In genomic region chrX:47936940-47937317, GRCh38 we compare ENCODE assay signal across 15 cellular contexts.
A peak's percentile ranks its signal among the peaks of the same experiment; 100 is the strongest.
DNase-seq lines count a peak whose midpoint lies in the region; ATAC-seq and TF ChIP-seq lines count a peak whose summit lies in the region.
"Had no signal": no experiment of that assay in that cellular context is flagged by ENCODE, and none has a peak within 500 bp of the region (broad histone marks: within the 10 kb centered on the region; RNA-seq: fewer than 3 reads in every experiment).

No MANE protein-coding gene starts in this region.

- no peaks in the 10 kb centered on the region for H3K9me3 Mint-ChIP-seq in CD8-positive, alpha-beta T cell
- peaks cover 44% of the 10 kb centered on the region for H3K9me3 Mint-ChIP-seq in chondrocyte (ENCODE audit: low read depth)

- peaks cover 9 to 48% (median 18%) of the 10 kb centered on the region in 11 experiments; a peak in 18 of 22 replicates for H3K9me3 ChIP-seq in BLaER1 treated with 17β-estradiol and CSF1 and Interleukin-3, amounts not matched to agents 10 nM and 100 nM (replicated peaks in 1 of 11)
- H3K9me3 ChIP-seq in CD8-positive, alpha-beta T cell (ENCODE audit: low read length), result no peaks in the 10 kb centered on the region
- H3K9me3 ChIP-seq in OCI-LY7 (ENCODE audit: low read length) (peaks cover 11% of the 10 kb centered on the region; the same call in 1 of the 2 replicates), mucosa of descending colon (no peaks in the 10 kb centered on the region)
- H3K9me3 ChIP-seq: upper lobe of right lung had no signal

- no peaks in the 10 kb centered on the region for H3K27me3 Mint-ChIP-seq in CD8-positive, alpha-beta T cell (ENCODE audit: low read depth)
- H3K27me3 Mint-ChIP-seq in chondrocyte (ENCODE audit: low read depth), result no peaks in the 10 kb centered on the region

- H2AFZ ChIP-seq in OCI-LY7 (ENCODE audit: low read length), result peak overlapping the region; percentile 76; the same call in 1 of the 2 replicates

- peaks cover 18 to 72% (median 57%) of the 10 kb centered on the region in 11 experiments; a peak in 20 of 22 replicates for H3K27me3 ChIP-seq in BLaER1 treated with 17β-estradiol and CSF1 and Interleukin-3, amounts not matched to agents 10 nM and 100 nM
- H3K27me3 ChIP-seq in CD8-positive, alpha-beta T cell (ENCODE audit: insufficient read depth, low read length), result no peaks in the 10 kb centered on the region
- H3K27me3 ChIP-seq: upper lobe of right lung had no signal

- H3K27ac Mint-ChIP-seq in CD8-positive, alpha-beta T cell, result no peak overlapping the region
- no peak overlapping the region for H3K27ac Mint-ChIP-seq in chondrocyte (ENCODE audit: unreplicated experiment)

- no peak for TF ChIP-seq CTCF in CD8-positive, alpha-beta T cell (IDR thresholded peaks at IDR 0.05)
- TF ChIP-seq CTCF in OCI-LY7 (conservative IDR thresholded peaks at IDR 0.05; ENCODE audit: low read length) (no peak), chondrocyte (IDR thresholded peaks at IDR 0.05) (no peak), mucosa of descending colon (IDR thresholded peaks at IDR 0.05) (no peak)

- intact Hi-C loops in CD8-positive, alpha-beta T cell (cut with DNase I, micrococcal nuclease), result no loop called here
- intact Hi-C loops in OCI-LY7 (cut with micrococcal nuclease; ENCODE audit: unreplicated experiment) (loop anchor here (2.0 to 10.0 kb wide), 3 partner anchors 65 to 282 kb away; partner anchors contain the start of genes ELK1, UXT and ZNF182), mucosa of descending colon (cut with DNase I, micrococcal nuclease) (no loop called here)

- POLR2A ChIA-PET in CD8-positive, alpha-beta T cell (lab: Charles Lee), result no interaction called here
- POLR2A ChIA-PET in OCI-LY7 (lab: Charles Lee), result interaction anchor here (0.6 kb wide), 2 partner anchors 18 to 23 kb away, joined by 3 read pairs; no protein-coding TSS in a partner anchor

- no peak overlapping the region; a peak in 2 of 22 replicates for H3K9ac ChIP-seq in BLaER1 treated with 17β-estradiol and CSF1 and Interleukin-3, amounts not matched to agents 10 nM and 100 nM

- BruUV-seq in OCI-LY7 (replicated peaks; lab: Mats Ljungman, UMichigan), result no TSS peak

- H3K36me3 ChIP-seq in BLaER1 treated with 17β-estradiol and CSF1 and Interleukin-3, amounts not matched to agents 10 nM and 100 nM, result no peaks in the 10 kb centered on the region
- H3K36me3 ChIP-seq in CD8-positive, alpha-beta T cell (ENCODE audit: insufficient read depth, low read length), result no peaks in the 10 kb centered on the region
- H3K36me3 ChIP-seq in OCI-LY7 (ENCODE audit: insufficient read depth, low read length) (peaks cover 5% of the 10 kb centered on the region; the same call in 1 of the 2 replicates), mucosa of descending colon (ENCODE audit: low read depth) (no peaks in the 10 kb centered on the region)
- H3K36me3 ChIP-seq: upper lobe of right lung had no signal

- H4K20me1 ChIP-seq in BLaER1 treated with 17β-estradiol and CSF1 and Interleukin-3, amounts not matched to agents 10 nM and 100 nM, result no peaks in the 10 kb centered on the region
- H4K20me1 ChIP-seq in OCI-LY7 (ENCODE audit: insufficient read depth, low read length), result no peaks in the 10 kb centered on the region

- no peaks in the 10 kb centered on the region for H3K79me2 ChIP-seq in OCI-LY7 (ENCODE audit: insufficient read depth, low read depth, low read length)

- ATAC-seq in CD8-positive, alpha-beta T cell, result no peak
- no peak for ATAC-seq in HG03039 (IDR thresholded peaks at IDR 0.05; ENCODE audit: unreplicated experiment)
- ATAC-seq in mucosa of descending colon, result no peak
- no peak for ATAC-seq in GM21526 (IDR thresholded peaks at IDR 0.05; ENCODE audit: low FRiP score, unreplicated experiment)
- ATAC-seq: Right ventricle myocardium inferior, upper lobe of right lung had no signal

- H3K4me3 Mint-ChIP-seq in CD8-positive, alpha-beta T cell, result peak overlapping the region; percentile 83
- H3K4me3 Mint-ChIP-seq in chondrocyte (ENCODE audit: unreplicated experiment), result peak overlapping the region; percentile 4

- H3K4me2 ChIP-seq in BLaER1 treated with 17β-estradiol and CSF1 and Interleukin-3, amounts not matched to agents 10 nM and 100 nM, result peak overlapping the region in 10 of 11 experiments; percentile 15 to 67 (median 58); a peak in 18 of 22 replicates
- H3K4me2 ChIP-seq in OCI-LY7 (ENCODE audit: low read length), result peak overlapping the region; percentile 67

- peaks cover 0 to 13% (median 8%) of the 10 kb centered on the region in 10 experiments; a peak in 10 of 20 replicates for H3K4me1 ChIP-seq in BLaER1 treated with 17β-estradiol and CSF1 and Interleukin-3, amounts not matched to agents 10 nM and 100 nM
- H3K4me1 ChIP-seq in CD8-positive, alpha-beta T cell (ENCODE audit: insufficient read depth, low read length), result no peaks in the 10 kb centered on the region
- H3K4me1 ChIP-seq in OCI-LY7 (ENCODE audit: insufficient read depth, low read length, poor library complexity, severe bottlenecking) (peaks cover 31% of the 10 kb centered on the region), mucosa of descending colon (ENCODE audit: low read depth) (no peaks in the 10 kb centered on the region)
- H3K4me1 ChIP-seq: upper lobe of right lung had no signal

- H3K9me2 ChIP-seq in OCI-LY7 (ENCODE audit: insufficient read depth, low read length), result no peaks in the 10 kb centered on the region

- peaks cover 7% of the 10 kb centered on the region for H3K4me1 Mint-ChIP-seq in CD8-positive, alpha-beta T cell (ENCODE audit: low read depth)
- H3K4me1 Mint-ChIP-seq in chondrocyte (ENCODE audit: low read depth), result peaks cover 3% of the 10 kb centered on the region

- H3K27ac ChIP-seq in BLaER1 treated with 17β-estradiol and CSF1 and Interleukin-3, amounts not matched to agents 10 nM and 100 nM, result peak overlapping the region in 2 of 11 experiments; percentile 24 to 32; a peak in 3 of 22 replicates
- no peak overlapping the region for H3K27ac ChIP-seq in CD8-positive, alpha-beta T cell (ENCODE audit: low read depth, low read length)
- H3K27ac ChIP-seq in OCI-LY7 (ENCODE audit: low read depth, low read length, poor library complexity, severe bottlenecking), result peak overlapping the region; percentile 98
- H3K27ac ChIP-seq: C4-2B, upper lobe of right lung had no signal

- DNase-seq in CD8-positive, alpha-beta T cell, result no peak
- no peak for DNase-seq in OCI-LY7 (ENCODE audit: low spot score)
- no peak for DNase-seq in chondrocyte (ENCODE audit: low spot score)
- no peak for DNase-seq in NCI-H345 (lab: John Stamatoyannopoulos, UW)
- no peak for DNase-seq in mucosa of descending colon
- DNase-seq: kidney glomerular epithelial cell; NCI-H1694; NCI-H226; stimulated activated naive CD4-positive, alpha-beta T cell treated with Interleukin-2 at 50 U/mL for 16 hours; upper lobe of right lung had no signal

- CTCF ChIA-PET in CD8-positive, alpha-beta T cell (lab: Charles Lee), result interaction anchor here (1.5 kb wide), 1 partner anchor 90 kb away, joined by 3 read pairs; no protein-coding TSS in a partner anchor
- CTCF ChIA-PET in OCI-LY7 (lab: Charles Lee; ENCODE audit: unreplicated experiment), result no interaction called here

- H3K4me3 ChIP-seq in BLaER1 treated with 17β-estradiol and CSF1 and Interleukin-3, amounts not matched to agents 10 nM and 100 nM, result peak overlapping the region in 8 of 10 experiments; percentile 8 to 54 (median 36); a peak in 7 of 20 replicates
- H3K4me3 ChIP-seq in CD8-positive, alpha-beta T cell (ENCODE audit: low read depth, low read length), result peak overlapping the region; percentile 17
- peak overlapping the region; percentile 64 for H3K4me3 ChIP-seq in OCI-LY7 (ENCODE audit: low read depth, low read length, poor library complexity, severe bottlenecking)
- no peak overlapping the region for H3K4me3 ChIP-seq in mucosa of descending colon
- H3K4me3 ChIP-seq: upper lobe of right lung had no signal

- no peaks in the 10 kb centered on the region for H3K36me3 Mint-ChIP-seq in CD8-positive, alpha-beta T cell
- no peaks in the 10 kb centered on the region for H3K36me3 Mint-ChIP-seq in chondrocyte (ENCODE audit: low read depth)
